Comparison of ENCODE assay signal across 9 cellular contexts in genomic region chr15:70466895-70467529, GRCh38.
DNase-seq lines count a peak whose midpoint lies in the region; ATAC-seq and TF ChIP-seq lines count a peak whose summit lies in the region.
"Had no signal": no experiment of that assay in that cellular context is flagged by ENCODE, and none has a peak within 500 bp of the region (broad histone marks: within the 10 kb centered on the region; RNA-seq: fewer than 3 reads in every experiment).

No MANE protein-coding gene starts in this region.

- peaks cover 4% of the 10 kb centered on the region; the same call in 2 of the 3 replicates for H3K4me1 Mint-ChIP-seq in GM23338
- peaks cover 7% of the 10 kb centered on the region for H3K4me1 Mint-ChIP-seq in activated CD8-positive, alpha-beta T cell treated with anti-CD3 and anti-CD28 coated beads, Interleukin-2, amount 10 ng/mL, durations not matched to agents 7 days and 5 days (ENCODE audit: low read depth)

- peak; percentile 96 for ATAC-seq in GM23338
- ATAC-seq in activated CD8-positive, alpha-beta T cell treated with anti-CD3 and anti-CD28 coated beads, Interleukin-2, amount 10 ng/mL, durations not matched to agents 7 days and 5 days = peak; percentile 84
- ATAC-seq in GM21423 (IDR thresholded peaks at IDR 0.05; ENCODE audit: unreplicated experiment) = no peak

- no peaks in the 10 kb centered on the region for H3K36me3 Mint-ChIP-seq in GM23338 (ENCODE audit: low read depth)
- no peaks in the 10 kb centered on the region for H3K36me3 Mint-ChIP-seq in activated CD8-positive, alpha-beta T cell treated with anti-CD3 and anti-CD28 coated beads, Interleukin-2, amount 10 ng/mL, durations not matched to agents 7 days and 5 days (ENCODE audit: low read depth)

- H3K4me3 ChIP-seq in GM23338 (no peak overlapping the region), fibroblast of the aortic adventitia (ENCODE audit: low read depth, low read length) (no peak overlapping the region), vagina (no peak overlapping the region)
- H3K4me3 ChIP-seq: SJSA1 had no signal

- TF ChIP-seq CTCF in GM23338 (conservative IDR thresholded peaks at IDR 0.05; ENCODE audit: low read depth in 2 of 2) = peak; percentile 70 to 86
- TF ChIP-seq CTCF in fibroblast of the aortic adventitia (IDR thresholded peaks at IDR 0.05; ENCODE audit: insufficient read depth, low read length) = peak; percentile 81
- peak in 1 of 3 experiments; percentile 43 for TF ChIP-seq CTCF in vagina (IDR thresholded peaks at IDR 0.05)

- H3K4me1 ChIP-seq in GM23338 (ENCODE audit: insufficient read depth) (no peaks in the 10 kb centered on the region), vagina (no peaks in the 10 kb centered on the region)

- DNase-seq in COR-L47 (lab: John Stamatoyannopoulos, UW) (peak; percentile 42), GM23338 (ENCODE audit: low spot score) (peak; percentile 70), NCI-H526 treated with DMSO at 0.1 percent for 48 hours (lab: John Stamatoyannopoulos, UW) (peak; percentile 35), fibroblast of the aortic adventitia (ENCODE audit: low read depth) (peak; percentile 73), occipital lobe (lab: John Stamatoyannopoulos, UW) (peak; percentile 29), vagina (ENCODE audit: extremely low spot score in 2 of 2) (no peak)
- peak; percentile 75 for DNase-seq in activated CD8-positive, alpha-beta T cell treated with anti-CD3 and anti-CD28 coated beads, Interleukin-2, amount 10 ng/mL, durations not matched to agents 7 days and 5 days

- H2AFZ ChIP-seq in GM23338 = no peak overlapping the region

- H3K36me3 ChIP-seq in GM23338 (ENCODE audit: insufficient read depth) (no peaks in the 10 kb centered on the region), vagina (no peaks in the 10 kb centered on the region)
- H3K36me3 ChIP-seq: SJSA1 had no signal

- H3K4me2 ChIP-seq in GM23338 = no peak overlapping the region

- CTCF ChIA-PET in activated CD8-positive, alpha-beta T cell treated with anti-CD3 and anti-CD28 coated beads, Interleukin-2, amount 10 ng/mL, durations not matched to agents 7 days and 5 days (lab: Charles Lee) = interaction anchor here (0.6 to 5.8 kb wide), 63 partner anchors 8 to 1014 kb away, joined by 3 to 106 read pairs (median 4); no protein-coding TSS in a partner anchor

- no peaks in the 10 kb centered on the region for H3K9me2 ChIP-seq in GM23338 (ENCODE audit: insufficient read depth)

- H3K9me3 Mint-ChIP-seq in GM23338 = no peaks in the 10 kb centered on the region
- no peaks in the 10 kb centered on the region for H3K9me3 Mint-ChIP-seq in activated CD8-positive, alpha-beta T cell treated with anti-CD3 and anti-CD28 coated beads, Interleukin-2, amount 10 ng/mL, durations not matched to agents 7 days and 5 days (ENCODE audit: insufficient read depth)

- H3F3A ChIP-seq in GM23338 (replicated peaks; ENCODE audit: low read depth) = no peaks in the 10 kb centered on the region

- H3K27ac ChIP-seq in GM23338 (ENCODE audit: low read depth) (no peak overlapping the region), vagina (no peak overlapping the region)
- H3K27ac ChIP-seq: SJSA1 had no signal

- H4K20me1 ChIP-seq in GM23338 (replicated peaks; ENCODE audit: insufficient read depth) = no peaks in the 10 kb centered on the region

- H3K9me3 ChIP-seq in vagina = no peaks in the 10 kb centered on the region
- H3K9me3 ChIP-seq: SJSA1 had no signal

- no peak overlapping the region for H3K27ac Mint-ChIP-seq in GM23338
- no peak overlapping the region for H3K27ac Mint-ChIP-seq in activated CD8-positive, alpha-beta T cell treated with anti-CD3 and anti-CD28 coated beads, Interleukin-2, amount 10 ng/mL, durations not matched to agents 7 days and 5 days

- H3K27me3 Mint-ChIP-seq in GM23338 (ENCODE audit: insufficient read depth, low read depth, poor library complexity) = no peaks in the 10 kb centered on the region
- peaks cover 76% of the 10 kb centered on the region for H3K27me3 Mint-ChIP-seq in activated CD8-positive, alpha-beta T cell treated with anti-CD3 and anti-CD28 coated beads, Interleukin-2, amount 10 ng/mL, durations not matched to agents 7 days and 5 days (ENCODE audit: low read depth)

- no peak for TF ChIP-seq POLR2A in vagina (IDR thresholded peaks at IDR 0.05)

- POLR2A ChIA-PET in activated CD8-positive, alpha-beta T cell treated with anti-CD3 and anti-CD28 coated beads, Interleukin-2, amount 10 ng/mL, durations not matched to agents 7 days and 5 days (lab: Charles Lee) = interaction anchor here (1.0 to 1.5 kb wide), 2 partner anchors 13 to 15 kb away, joined by 3 to 4 read pairs; no protein-coding TSS in a partner anchor

- intact Hi-C loops in vagina (cut with DNase I) = no loop called here

- no peak overlapping the region for H3K4me3 Mint-ChIP-seq in GM23338
- no peak overlapping the region for H3K4me3 Mint-ChIP-seq in activated CD8-positive, alpha-beta T cell treated with anti-CD3 and anti-CD28 coated beads, Interleukin-2, amount 10 ng/mL, durations not matched to agents 7 days and 5 days

- H3K27me3 ChIP-seq in GM23338 (ENCODE audit: insufficient read depth) (no peaks in the 10 kb centered on the region), vagina (no peaks in the 10 kb centered on the region)
- H3K27me3 ChIP-seq: SJSA1 had no signal

- no peaks in the 10 kb centered on the region for H3K79me2 ChIP-seq in GM23338 (replicated peaks; ENCODE audit: insufficient read depth)

TF ChIP-seq in GM23338, 12 proteins besides CTCF, POLR2A, EP300 and RAD21 (continues in another document):
- TF ChIP-seq ZNF462 (CRISPR knock-in tag; IDR thresholded peaks at IDR 0.05) (no peak), ETS1 (IDR thresholded peaks at IDR 0.05) (no peak), NANOG (IDR thresholded peaks at IDR 0.05; ENCODE audit: borderline replicate concordance) (no peak), JUNB (IDR thresholded peaks at IDR 0.05; ENCODE audit: unreplicated experiment) (no peak), STAT1 (IDR thresholded peaks at IDR 0.05; ENCODE audit: unreplicated experiment) (no peak)

Comparison
In these comparisons a context has a peak if more than half of its experiments do, and no peak if none do; other contexts are left out.
1. DNase-seq: peak in COR-L47 (single experiment), GM23338 (single experiment), NCI-H526 treated with DMSO at 0.1 percent for 48 hours (single experiment), activated CD8-positive, alpha-beta T cell treated with anti-CD3 and anti-CD28 coated beads, Interleukin-2, amount 10 ng/mL, durations not matched to agents 7 days and 5 days (single experiment), fibroblast of the aortic adventitia (single experiment) and occipital lobe (single experiment); none in vagina (0 of 2).